ENCODE assay signal across 16 cellular contexts in the genomic region with DNA sequence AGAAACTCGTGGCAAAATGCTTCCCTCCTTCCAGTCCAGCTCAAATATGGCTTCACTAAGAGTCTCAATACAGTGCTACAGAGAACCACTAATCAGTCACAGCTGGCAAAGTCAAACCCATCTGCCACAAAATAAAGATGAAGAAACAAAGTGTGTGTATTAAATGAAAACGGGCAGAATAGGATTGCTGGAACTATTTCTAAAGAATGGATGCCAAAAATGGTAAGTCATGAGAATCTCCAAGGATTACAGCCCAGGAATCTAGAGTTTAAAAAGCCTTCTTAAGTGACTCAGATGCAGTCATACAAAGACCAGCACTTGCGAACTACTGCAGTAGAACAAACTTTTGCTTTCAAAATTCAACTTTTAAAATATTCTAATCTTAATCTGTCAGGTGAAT.
DNase-seq lines count a peak whose midpoint lies in the region; ATAC-seq and TF ChIP-seq lines count a peak whose summit lies in the region.
"Had no signal": no experiment of that assay in that cellular context is flagged by ENCODE, and none has a peak within 500 bp of the region (broad histone marks: within the 10 kb centered on the region; RNA-seq: fewer than 3 reads in every experiment).

No MANE protein-coding gene starts in this region.

- peaks cover 28% of the 10 kb centered on the region for H3K4me1 ChIP-seq in adipocyte (ENCODE audit: control insufficient read depth, insufficient read depth, low read length)
- peaks cover 4 to 51% (median 8%) of the 10 kb centered on the region in 3 donors for H3K4me1 ChIP-seq in gastroesophageal sphincter
- H3K4me1 ChIP-seq in right lobe of liver, result peaks cover 0 to 5% (median 0%) of the 10 kb centered on the region in 4 donors
- H3K4me1 ChIP-seq: parathyroid adenoma had no signal

- peak overlapping the region; percentile 63 for H3K4me3 ChIP-seq in adipocyte (ENCODE audit: low read length)
- H3K4me3 ChIP-seq in gastroesophageal sphincter, result no peak overlapping the region
- no peak overlapping the region for H3K4me3 ChIP-seq in right lobe of liver
- H3K4me3 ChIP-seq: A549 had no signal

- H3K27me3 ChIP-seq in adipocyte (replicated peaks; ENCODE audit: control insufficient read depth, insufficient read depth, low read length) (no peaks in the 10 kb centered on the region), gastroesophageal sphincter (no peaks in the 10 kb centered on the region), right lobe of liver (no peaks in the 10 kb centered on the region)

- DNase-seq in NCI-H82 (lab: John Stamatoyannopoulos, UW) (peak; percentile 6), NCI-H82 treated with DMSO at 0.1 percent for 48 hours (lab: John Stamatoyannopoulos, UW; ENCODE audit: unreplicated experiment) (no peak), adipocyte (ENCODE audit: low read depth) (peak; percentile 93), stromal cell of bone marrow (ENCODE audit: low read depth) (peak; percentile 94), NCI-H1092 treated with DMSO at 0.1 percent for 48 hours (lab: John Stamatoyannopoulos, UW) (no peak), right lobe of liver (no peak)
- DNase-seq: activated CD4-positive, alpha-beta memory T cell treated with anti-CD3 and anti-CD28 coated beads for 36 hours; GF-D8; H9; kidney glomerular epithelial cell; NCI-H524 treated with DMSO at 0.1 percent for 48 hours had no signal

- no peaks in the 10 kb centered on the region for H3K9me3 ChIP-seq in adipocyte (ENCODE audit: control insufficient read depth, low read length)
- H3K9me3 ChIP-seq in gastroesophageal sphincter, result no peaks in the 10 kb centered on the region
- H3K9me3 ChIP-seq in right lobe of liver, result no peaks in the 10 kb centered on the region
- H3K9me3 ChIP-seq: A549 had no signal

- WGBS in gastroesophageal sphincter (ENCODE audit: low coverage in 1 of 2), 2 donors, result 17 to 26% methylated on average over 3 of the region's 3 CpGs
- 78% methylated on average over 3 of the region's 3 CpGs for WGBS in right lobe of liver (ENCODE audit: insufficient coverage, low coverage, low lambda C conversion rate, missing lambda C conversion rate)

- peak; percentile 74 for ATAC-seq in gastroesophageal sphincter
- ATAC-seq in GM18520 (IDR thresholded peaks at IDR 0.05; ENCODE audit: unreplicated experiment), result no peak
- no peak for ATAC-seq in right lobe of liver
- ATAC-seq: activated naive CD4-positive, alpha-beta T cell treated with anti-CD3 and anti-CD28 coated beads, Interleukin-2, amount 50 U/mL, for 72 hours had no signal

- TF ChIP-seq CTCF in gastroesophageal sphincter (IDR thresholded peaks at IDR 0.05), result no peak
- TF ChIP-seq CTCF in right lobe of liver (IDR thresholded peaks at IDR 0.05), result no peak

- peak overlapping the region; percentile 32 for H3K9ac ChIP-seq in adipocyte (ENCODE audit: low read length)
- H3K9ac ChIP-seq: parathyroid adenoma had no signal

- H3K27ac ChIP-seq in gastroesophageal sphincter, result peak overlapping the region; percentile 26 to 79 (median 74)
- no peak overlapping the region for H3K27ac ChIP-seq in right lobe of liver
- H3K27ac ChIP-seq: A549, parathyroid adenoma had no signal

- TF ChIP-seq POLR2A in gastroesophageal sphincter (IDR thresholded peaks at IDR 0.05) (no peak), right lobe of liver (IDR thresholded peaks at IDR 0.05) (no peak)

- H3K36me3 ChIP-seq in adipocyte (ENCODE audit: control insufficient read depth, insufficient read depth, low read length, severe bottlenecking), result peaks cover 13% of the 10 kb centered on the region
- H3K36me3 ChIP-seq in gastroesophageal sphincter, result peaks cover 0 to 28% of the 10 kb centered on the region in 2 donors
- H3K36me3 ChIP-seq in right lobe of liver, result peaks cover 0 to 5% (median 1%) of the 10 kb centered on the region in 4 donors

- no peak for TF ChIP-seq EP300 in gastroesophageal sphincter (IDR thresholded peaks at IDR 0.05)

- intact Hi-C loops in right lobe of liver (cut with DNase I), result no loop called here

Comparison
In these comparisons a context has a peak if more than half of its experiments do, and no peak if none do; other contexts are left out.
1. DNase-seq: peak in NCI-H82 (single experiment), adipocyte (single experiment) and stromal cell of bone marrow (single experiment); none in NCI-H82 treated with DMSO at 0.1 percent for 48 hours (single experiment), NCI-H1092 treated with DMSO at 0.1 percent for 48 hours (single experiment) and right lobe of liver (0 of 3).
2. H3K27ac ChIP-seq: peak in gastroesophageal sphincter (4 of 4); none in right lobe of liver (0 of 3).